13 cellular contexts compared by ENCODE assay signal in the genomic region with DNA sequence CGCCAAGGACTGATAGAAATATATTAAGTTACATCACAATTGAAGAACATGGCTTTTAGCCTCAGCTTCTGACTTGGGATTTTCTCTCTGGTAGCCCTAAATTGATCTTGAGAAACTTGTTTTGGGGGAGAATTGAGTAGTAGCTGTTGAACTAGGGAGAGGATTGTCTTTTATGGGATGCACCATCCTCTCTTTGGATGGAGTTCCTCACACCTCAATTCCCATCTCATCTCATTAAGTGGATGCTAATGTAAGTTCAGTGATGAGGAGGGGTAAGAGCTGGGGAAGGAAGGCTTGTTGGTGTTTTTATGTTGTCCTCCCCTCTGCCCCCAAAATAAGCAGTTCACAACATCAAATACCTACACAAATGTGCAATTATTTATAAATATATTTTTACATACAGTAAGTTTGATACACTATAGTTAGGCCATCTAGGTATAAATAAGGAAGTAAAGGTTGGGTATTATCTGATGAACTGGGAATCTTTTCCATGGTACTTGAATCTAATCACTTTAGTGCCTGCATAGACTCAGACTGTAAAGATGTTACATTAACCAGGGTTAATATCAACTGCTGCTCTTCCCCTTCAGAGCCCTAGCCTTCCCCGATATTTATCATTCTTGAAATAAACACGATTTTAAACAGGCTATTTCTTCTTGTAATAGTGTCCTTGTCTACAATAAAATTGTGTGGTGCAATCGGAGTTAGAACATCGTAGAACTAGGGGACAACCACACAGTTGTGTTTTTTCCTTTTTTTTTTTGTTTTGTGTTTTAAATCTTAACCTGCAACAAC. TPM values are rescaled to one million over a fixed set of nuclear protein-coding genes. Genes with fewer than 3 reads are reported as not detected.
DNase-seq lines count a peak whose midpoint lies in the region; ATAC-seq, FAIRE-seq and TF ChIP-seq lines count a peak whose summit lies in the region.
"Had no signal": no experiment of that assay in that cellular context is flagged by ENCODE, and none has a peak within 500 bp of the region (broad histone marks: within the 10 kb centered on the region; RNA-seq: fewer than 3 reads in every experiment).

No MANE protein-coding gene starts in this region.

- H3K36me3 Mint-ChIP-seq in nephron (ENCODE audit: low read depth): peaks cover 6% of the 10 kb centered on the region

- peak overlapping the region in 2 of 3 experiments; percentile 43 to 66 for H3K27ac Mint-ChIP-seq in nephron
- H3K27ac Mint-ChIP-seq: activated T-helper 1 cell treated with anti-CD3 and anti-CD28 coated beads, Interleukin-12 subunit alpha, Interleukin-12 subunit beta, Interleukin-2, Interleukin-4 antibody, amounts not matched to agents 30 ng/mL and 10 ng/mL and 1 ng/mL, durations not matched to agents 14 hours and 24 hours and 36 hours had no signal

- H3K4me1 Mint-ChIP-seq in nephron: peaks cover 41% of the 10 kb centered on the region

- H3K4me3 Mint-ChIP-seq in nephron: peak overlapping the region; percentile 67 to 77 (median 72)
- H3K4me3 Mint-ChIP-seq: activated T-helper 1 cell treated with anti-CD3 and anti-CD28 coated beads, Interleukin-12 subunit alpha, Interleukin-12 subunit beta, Interleukin-2, Interleukin-4 antibody, amounts not matched to agents 30 ng/mL and 10 ng/mL and 1 ng/mL, durations not matched to agents 14 hours and 24 hours and 36 hours had no signal

- ATAC-seq in heart right ventricle (no peak), left ventricle myocardium superior (no peak)

- H3K27ac ChIP-seq in heart right ventricle (peak overlapping the region in 9 of 10 donors; percentile 22 to 96 (median 91)), uterus (peak overlapping the region; percentile 84 to 95)

- TF ChIP-seq POLR2A in uterus (IDR thresholded peaks at IDR 0.05): no peak

- WGBS in heart right ventricle, 2 donors: 19 to 28% methylated on average over 5 of the region's 5 CpGs

- FAIRE-seq in endometrium (lab: Jason Lieb, UNC) (peak; percentile 78), D721Med (lab: Jason Lieb, UNC) (no peak)

- H3K9me3 Mint-ChIP-seq in nephron: no peaks in the 10 kb centered on the region
- H3K9me3 Mint-ChIP-seq: activated T-helper 1 cell treated with anti-CD3 and anti-CD28 coated beads, Interleukin-12 subunit alpha, Interleukin-12 subunit beta, Interleukin-2, Interleukin-4 antibody, amounts not matched to agents 30 ng/mL and 10 ng/mL and 1 ng/mL, durations not matched to agents 14 hours and 24 hours and 36 hours had no signal

- TF ChIP-seq CTCF in heart right ventricle (IDR thresholded peaks at IDR 0.05) (no peak), nephron (IDR thresholded peaks at IDR 0.05; ENCODE audit: unreplicated experiment in 3 of 3) (no peak), uterus (IDR thresholded peaks at IDR 0.05) (no peak), D721Med (IDR thresholded peaks at IDR 0.05; ENCODE audit: insufficient read depth, missing control alignments) (no peak)

- H3K9me3 ChIP-seq in heart right ventricle (no peaks in the 10 kb centered on the region), uterus (no peaks in the 10 kb centered on the region)
- H3K9me3 ChIP-seq: colonic mucosa, HAP-1 had no signal

- H3K36me3 ChIP-seq in heart right ventricle: peaks cover 0 to 3% (median 0%) of the 10 kb centered on the region in 9 donors
- no peaks in the 10 kb centered on the region for H3K36me3 ChIP-seq in uterus
- H3K36me3 ChIP-seq: colonic mucosa, HAP-1 had no signal

- intact Hi-C loops in heart right ventricle (cut with DNase I) (loop anchor here in 8 of 10 donors (5.0 to 10.0 kb wide), 13 partner anchors 145 to 845 kb away; no protein-coding TSS in a partner anchor), left ventricle myocardium superior (cut with micrococcal nuclease) (loop anchor here (5.0 to 10.0 kb wide), 3 partner anchors 143 to 408 kb away; no protein-coding TSS in a partner anchor), uterus (cut with DNase I; ENCODE audit: low total_unique reads) (loop anchor here (10.0 kb wide), 1 partner anchor 405 kb away; no protein-coding TSS in a partner anchor)

- H3K27me3 ChIP-seq in heart right ventricle: peaks cover 0 to 35% (median 0%) of the 10 kb centered on the region in 7 donors
- H3K27me3 ChIP-seq in uterus: no peaks in the 10 kb centered on the region

- peak overlapping the region in 9 of 10 donors; percentile 54 to 82 (median 71) for H3K4me3 ChIP-seq in heart right ventricle
- H3K4me3 ChIP-seq in uterus: peak overlapping the region in 1 of 2 donors; percentile 11
- H3K4me3 ChIP-seq: colonic mucosa, HAP-1 had no signal

- H3K4me1 ChIP-seq in heart right ventricle (peaks cover 0 to 61% (median 30%) of the 10 kb centered on the region in 9 donors), uterus (no peaks in the 10 kb centered on the region)
- H3K4me1 ChIP-seq: colonic mucosa had no signal

- DNase-seq in heart right ventricle (no peak), left ventricle myocardium superior (no peak), uterus (no peak), NCI-H82 (lab: John Stamatoyannopoulos, UW) (no peak), NCI-H1417 treated with DMSO at 0.1 percent for 48 hours (lab: John Stamatoyannopoulos, UW) (no peak), D721Med (ENCODE audit: insufficient read length, low spot score) (no peak)
- DNase-seq: ACHN, colonic mucosa, SIG-M5 had no signal

- H3K27me3 Mint-ChIP-seq in nephron (ENCODE audit: low read depth): peaks cover 6% of the 10 kb centered on the region

RNA-seq across cellular contexts. Expression of a gene that starts 4.2 kb away (rescaled TPM):
- 100 to 1,000 TPM; 105 to 404 (median 287) TPM for total RNA-seq in heart right ventricle
- polyA plus RNA-seq in heart right ventricle: 100 to 1,000 TPM in 1 of 2 donors, 10 to 100 TPM in 1; 49.2 to 101 TPM
- 322 TPM for total RNA-seq in left ventricle myocardium superior
- 100 to 1,000 TPM in 1 of 4 donors, 10 to 100 TPM in 3; 41.5 to 260 (median 54.3) TPM for total RNA-seq in uterus
- total RNA-seq: activated T-helper 1 cell treated with anti-CD3 and anti-CD28 coated beads, Interleukin-12 subunit alpha, Interleukin-12 subunit beta, Interleukin-2, Interleukin-4 antibody, amounts not matched to agents 30 ng/mL and 10 ng/mL and 1 ng/mL, durations not matched to agents 14 hours and 24 hours and 36 hours had no signal
